1 cellular context compared by ENCODE assay signal in genomic region chr12:105946541-105946940, GRCh38.
TF ChIP-seq lines count a peak whose summit lies in the region.

No MANE protein-coding gene starts in this region.

TF ChIP-seq in K562, 482 proteins besides CTCF, POLR2A, EP300 and RAD21 (continued from another document and continues in another):
- TF ChIP-seq TFE3 (CRISPR knock-in tag; IDR thresholded peaks at IDR 0.05): no peak
- TF ChIP-seq ZNF740 (CRISPR knock-in tag; IDR thresholded peaks at IDR 0.05): no peak
- TF ChIP-seq ZNF740 (tag; IDR thresholded peaks at IDR 0.05): peak in 1 of 2 experiments; percentile 52; a peak in 1 of 4 replicates
- TF ChIP-seq ARID3A (IDR thresholded peaks at IDR 0.05; ENCODE audit: borderline replicate concordance, low read depth, low read length): no peak
- peak; percentile 61 for TF ChIP-seq PKNOX1 (IDR thresholded peaks at IDR 0.05)
- TF ChIP-seq MCM7 (IDR thresholded peaks at IDR 0.05): no peak
- TF ChIP-seq ZNF699 (CRISPR knock-in tag; IDR thresholded peaks at IDR 0.05; ENCODE audit: insufficient replicate concordance): no peak
- TF ChIP-seq EZH2 (IDR thresholded peaks at IDR 0.05; ENCODE audit: borderline replicate concordance, low read depth, low read length): no peak
- TF ChIP-seq THAP12 (CRISPR knock-in tag; IDR thresholded peaks at IDR 0.05): no peak
- TF ChIP-seq ATF3 (IDR thresholded peaks at IDR 0.05): no peak; the same call in 1 of the 2 replicates
- TF ChIP-seq ATF3 (CRISPR knock-in tag; conservative IDR thresholded peaks at IDR 0.05): no peak
- TF ChIP-seq POU5F1 (IDR thresholded peaks at IDR 0.05; ENCODE audit: borderline replicate concordance, low read depth, low read length, partially characterized antibody): no peak
- 0 out of 6 replicates have a peak, but pooled peaks of 1 of the 3 experiments have one; percentile 34 for TF ChIP-seq ZBTB11 (CRISPR knock-in tag; IDR thresholded peaks at IDR 0.05)
- no peak for TF ChIP-seq IRF1 (CRISPR knock-in tag; IDR thresholded peaks at IDR 0.05; ENCODE audit: borderline replicate concordance)
- TF ChIP-seq CBX1 (IDR thresholded peaks at IDR 0.05; ENCODE audit: low read depth): no peak
- no peak for TF ChIP-seq TAF1 (IDR thresholded peaks at IDR 0.05; ENCODE audit: control insufficient read depth, extremely low read depth, insufficient read depth, low read length, severe bottlenecking)
- no peak for TF ChIP-seq E2F3 (CRISPR knock-in tag; IDR thresholded peaks at IDR 0.05)
- TF ChIP-seq ZNF609 (CRISPR knock-in tag; IDR thresholded peaks at IDR 0.05; ENCODE audit: borderline replicate concordance): no peak
- TF ChIP-seq NFE2 (IDR thresholded peaks at IDR 0.05; ENCODE audit: low read depth): peak; percentile 73
- no peak for TF ChIP-seq TCFL5 (CRISPR knock-in tag; conservative IDR thresholded peaks at IDR 0.05)
- 0 out of 2 replicates have a peak, but pooled peaks have one; percentile 37 for TF ChIP-seq SMAD4 (CRISPR knock-in tag; conservative IDR thresholded peaks at IDR 0.05)
- peak; percentile 57 to 73 for TF ChIP-seq TRIM24 (IDR thresholded peaks at IDR 0.05)
- TF ChIP-seq RAD51 (IDR thresholded peaks at IDR 0.05; ENCODE audit: borderline replicate concordance, low read depth): no peak
- no peak for TF ChIP-seq HNRNPH1 (optimal IDR thresholded peaks at IDR 0.05; ENCODE audit: low read depth, low read length)
- TF ChIP-seq SOX6 (IDR thresholded peaks at IDR 0.05): peak; percentile 53; the same call in 1 of the 2 replicates
- TF ChIP-seq ARNT (IDR thresholded peaks at IDR 0.05): no peak
- peak; percentile 37; the same call in 1 of the 2 replicates for TF ChIP-seq PML (IDR thresholded peaks at IDR 0.05; ENCODE audit: low read length)
- peak; percentile 44; the same call in 1 of the 2 replicates for TF ChIP-seq CC2D1A (IDR thresholded peaks at IDR 0.05)
- no peak for TF ChIP-seq NFXL1 (CRISPR knock-in tag; IDR thresholded peaks at IDR 0.05)
- no peak for TF ChIP-seq ID3 (CRISPR knock-in tag; IDR thresholded peaks at IDR 0.05)
- no peak for TF ChIP-seq ID3 (tag; IDR thresholded peaks at IDR 0.05)
- no peak for TF ChIP-seq NR1H2 (CRISPR knock-in tag; IDR thresholded peaks at IDR 0.05)
- TF ChIP-seq XRCC4 (IDR thresholded peaks at IDR 0.05; ENCODE audit: extremely low read depth, insufficient read depth, insufficient read length): no peak
- TF ChIP-seq PHF20 (IDR thresholded peaks at IDR 0.05; ENCODE audit: partially characterized antibody): no peak
- TF ChIP-seq ZNF165 (CRISPR knock-in tag; IDR thresholded peaks at IDR 0.05; ENCODE audit: borderline replicate concordance): no peak
- peak; percentile 65; the same call in 1 of the 2 replicates for TF ChIP-seq MAFG (tag; conservative IDR thresholded peaks at IDR 0.05)
- TF ChIP-seq ADNP (tag; IDR thresholded peaks at IDR 0.05): no peak
- TF ChIP-seq MEIS2 (IDR thresholded peaks at IDR 0.05; ENCODE audit: partially characterized antibody): peak; percentile 61
- TF ChIP-seq EGR1 (conservative IDR thresholded peaks at IDR 0.05): no peak; the same call in 1 of the 2 replicates
- no peak for TF ChIP-seq ATF1 (CRISPR knock-in tag; IDR thresholded peaks at IDR 0.05)
- no peak for TF ChIP-seq ATF1 (tag; IDR thresholded peaks at IDR 0.05)
- no peak for TF ChIP-seq E2F5 (CRISPR knock-in tag; IDR thresholded peaks at IDR 0.05)
- TF ChIP-seq CBFA2T2 (conservative IDR thresholded peaks at IDR 0.05): peak; percentile 83
- TF ChIP-seq CCNT2 (IDR thresholded peaks at IDR 0.05; ENCODE audit: borderline replicate concordance, extremely low read depth, insufficient read length, low read depth, low read length): peak; percentile 29
- TF ChIP-seq ESRRA (IDR thresholded peaks at IDR 0.05; ENCODE audit: borderline replicate concordance, low read depth): no peak
